ENCODE assay signal across 21 cellular contexts in the genomic region with DNA sequence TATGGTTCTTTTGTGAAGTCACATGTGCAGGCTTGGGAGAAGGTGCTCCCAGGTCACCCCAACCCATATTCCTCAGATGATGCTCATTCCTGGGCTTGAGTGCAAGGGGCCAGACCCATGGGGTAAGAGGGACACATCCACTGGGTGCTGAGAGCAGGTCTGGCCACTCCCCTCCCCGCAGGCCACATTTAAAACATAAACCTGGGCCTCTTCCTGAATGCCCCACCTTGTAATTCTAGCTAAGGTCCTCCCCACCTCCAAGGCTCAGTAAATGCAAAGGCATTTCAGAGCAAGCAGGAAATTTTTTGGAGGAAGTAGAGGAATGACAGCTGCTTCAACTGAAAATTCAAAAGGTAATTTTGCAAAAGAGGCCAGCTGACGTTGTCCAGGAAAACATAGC.
DNase-seq lines count a peak whose midpoint lies in the region; ATAC-seq, FAIRE-seq and TF ChIP-seq lines count a peak whose summit lies in the region.
"Had no signal": no experiment of that assay in that cellular context is flagged by ENCODE, and none has a peak within 500 bp of the region (broad histone marks: within the 10 kb centered on the region; RNA-seq: fewer than 3 reads in every experiment).

No MANE protein-coding gene starts in this region.

- peaks cover 0 to 14% (median 11%) of the 10 kb centered on the region in 4 donors for H3K4me1 ChIP-seq in stomach
- H3K4me1 ChIP-seq: A549, BE2C, SJCRH30 had no signal

- WGBS in stomach, 5 donors, result 10 to 43% (median 29%) methylated on average over 2 of the region's 2 CpGs

- TF ChIP-seq CTCF in bronchial epithelial cell (IDR thresholded peaks at IDR 0.05; ENCODE audit: insufficient read depth, low read length, severe bottlenecking) (no peak), stomach (IDR thresholded peaks at IDR 0.05) (no peak)

- no peak for FAIRE-seq in bronchial epithelial cell (lab: Jason Lieb, UNC)
- FAIRE-seq: A549, H54 had no signal

- TF ChIP-seq POLR2A in stomach (IDR thresholded peaks at IDR 0.05), result no peak

- H3K36me3 ChIP-seq in bronchial epithelial cell (ENCODE audit: control insufficient read depth, insufficient read depth, low read length), result no peaks in the 10 kb centered on the region
- H3K36me3 ChIP-seq in stomach, result peaks cover 0 to 29% (median 14%) of the 10 kb centered on the region in 4 donors
- H3K36me3 ChIP-seq: BE2C had no signal

- DNase-seq in HPDE6-E6E7 (ENCODE audit: extremely low spot score) (peak; percentile 3), bronchial epithelial cell (ENCODE audit: low read depth) (peak; percentile 56), left colon (peak; percentile 19 to 33), stomach (no peak), NCI-H187 treated with DMSO at 0.1 percent for 48 hours (lab: John Stamatoyannopoulos, UW) (no peak)
- DNase-seq: BE2C; CD4-positive, CD25-positive, alpha-beta regulatory T cell; DMS79; KBM-7; NCI-H1092; NCI-H1436; NCI-H2029 treated with DMSO at 0.1 percent for 48 hours; NCI-H345; NCI-H774; NK-92 treated with Interleukin-12 subunit alpha and Interleukin-12 subunit beta, amount 100 ng/mL, for 24 hours; SJCRH30 had no signal

- H3K27me3 ChIP-seq in bronchial epithelial cell (ENCODE audit: control insufficient read depth, insufficient read depth, low read length) (no peaks in the 10 kb centered on the region), stomach (no peaks in the 10 kb centered on the region)
- H3K27me3 ChIP-seq: BE2C, SJCRH30 had no signal

- no peak for TF ChIP-seq EP300 in stomach (IDR thresholded peaks at IDR 0.05)

- peak overlapping the region in 4 of 5 donors; percentile 29 to 48 (median 35) for H3K27ac ChIP-seq in stomach
- H3K27ac ChIP-seq: A549, SJCRH30 had no signal

- no peak overlapping the region for H3K4me3 ChIP-seq in bronchial epithelial cell (ENCODE audit: low read depth, low read length)
- H3K4me3 ChIP-seq in stomach, result no peak overlapping the region
- H3K4me3 ChIP-seq: A549, SJCRH30 had no signal

- H3K9me3 ChIP-seq in stomach, result no peaks in the 10 kb centered on the region
- H3K9me3 ChIP-seq: A549, BE2C, SJCRH30 had no signal

- peak; percentile 72 for ATAC-seq in left colon
- ATAC-seq in GM18867 (IDR thresholded peaks at IDR 0.05; ENCODE audit: unreplicated experiment), result no peak
- no peak for ATAC-seq in HG03457 (IDR thresholded peaks at IDR 0.05; ENCODE audit: unreplicated experiment)
- ATAC-seq: A549, Panc1 had no signal

- intact Hi-C loops in left colon (cut with DNase I, micrococcal nuclease) (no loop called here), stomach (cut with DNase I; ENCODE audit: low total_unique reads) (no loop called here)

Comparison
In these comparisons a context has a peak if more than half of its experiments do, and no peak if none do; other contexts are left out.
1. DNase-seq: peak in HPDE6-E6E7 (single experiment), bronchial epithelial cell (single experiment) and left colon (2 of 2); none in stomach (single experiment) and NCI-H187 treated with DMSO at 0.1 percent for 48 hours (single experiment).